27 cellular contexts compared by ENCODE assay signal in the genomic region with DNA sequence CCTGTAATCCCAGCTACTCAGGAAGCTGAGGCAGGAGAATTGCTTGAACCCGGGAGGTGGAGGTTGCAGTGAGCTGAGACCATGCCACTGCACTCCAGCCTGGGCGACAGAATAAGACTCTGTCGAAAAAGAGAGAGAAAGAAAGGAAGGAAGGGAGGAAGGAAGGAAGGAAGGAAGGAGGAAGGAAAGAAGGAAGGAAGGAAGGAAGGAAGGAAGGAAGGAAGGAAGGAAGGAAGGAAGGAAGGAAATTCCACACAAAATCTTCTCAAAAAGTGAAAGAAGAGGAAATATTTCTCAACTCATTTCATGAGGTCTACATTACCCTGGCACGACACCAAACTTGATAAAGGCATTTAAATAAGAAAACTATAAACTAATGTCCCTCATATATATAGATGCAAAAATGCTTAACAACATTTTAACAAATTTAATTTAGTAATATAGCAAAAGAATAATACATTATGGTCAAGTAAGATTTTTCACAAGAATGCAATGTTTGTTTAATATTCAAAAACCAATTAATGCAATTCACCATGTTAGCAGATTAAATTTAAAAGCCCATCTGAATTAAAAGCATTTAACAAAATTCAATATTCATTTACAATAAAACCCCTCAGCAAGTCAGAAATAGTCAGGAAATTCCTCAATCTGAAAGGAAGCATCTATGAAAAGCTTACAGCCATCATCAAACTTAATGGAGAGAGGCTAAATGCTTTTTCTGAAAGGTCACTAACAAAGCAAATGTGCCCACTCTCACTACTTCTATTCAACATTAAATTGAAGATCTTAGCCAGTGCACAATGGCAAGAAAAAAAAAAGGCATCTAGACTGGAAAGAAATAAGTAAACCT. TPM values are rescaled to one million over a fixed set of nuclear protein-coding genes. Genes with fewer than 3 reads are reported as not detected.
"Had no signal": no experiment of that assay in that cellular context is flagged by ENCODE, and none has a peak within 500 bp of the region (broad histone marks: within the 10 kb centered on the region; RNA-seq: fewer than 3 reads in every experiment).

No MANE protein-coding gene starts in this region.

- H3K27me3 ChIP-seq: SJSA1 had no signal

- H3K9me3 ChIP-seq: SJSA1, SK-N-SH had no signal

- H3K4me1 ChIP-seq: SJSA1 had no signal

- DNase-seq: IMR-90, Kasumi-1, MM.1S, NCI-H1105, NCI-H1417, NCI-H1436 treated with DMSO at 0.1 percent for 48 hours, NCI-H1694, NCI-H187 treated with DMSO at 0.1 percent for 48 hours, NCI-H2029 treated with DMSO at 0.1 percent for 48 hours, NCI-H2171, NCI-H226, NCI-H446, NCI-H510A, NCI-H524 treated with DMSO at 0.1 percent for 48 hours, NCI-H69, NCI-H774, Right ventricle myocardium superior, RPMI8226, SIG-M5, SK-N-SH, SW 1271, T-cell had no signal

- ATAC-seq: T-cell had no signal

- H3K27ac ChIP-seq: KMS-11, SJSA1 had no signal

- FAIRE-seq: RCC 7860 had no signal

- H3K4me3 ChIP-seq: SJSA1 had no signal

- H3K4me2 ChIP-seq: KMS-11, SK-N-SH had no signal

- H3K36me3 ChIP-seq: SJSA1 had no signal

- H3K9ac ChIP-seq: KMS-11, SK-N-SH had no signal

RNA-seq across cellular contexts. Expression of gene CPB2, which starts 12.0 kb away (rescaled TPM):
- total RNA-seq: HT-29, IMR-90, M059J, Right ventricle myocardium superior, SJSA1 had no signal
- polyA plus RNA-seq: IMR-90, SK-N-SH had no signal
